ENCODE assay signal across 10 cellular contexts in the genomic region with DNA sequence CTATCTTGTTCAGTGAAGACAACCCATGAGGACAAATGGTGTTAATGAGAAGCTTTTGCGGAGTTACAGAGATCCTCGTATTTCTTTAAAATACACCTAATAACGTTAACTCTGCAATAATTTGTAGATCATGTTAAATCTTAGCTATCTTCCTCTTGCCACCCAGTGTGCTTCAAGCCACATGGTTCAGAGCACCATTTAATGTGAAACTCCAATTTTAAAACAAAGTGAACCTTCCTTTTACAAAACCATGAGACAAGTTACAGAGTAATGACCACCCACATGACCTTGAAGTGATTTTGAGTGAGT. TPM values are rescaled to one million over a fixed set of nuclear protein-coding genes. Genes with fewer than 3 reads are reported as not detected.
A peak's percentile ranks its signal among the peaks of the same experiment; 100 is the strongest.
DNase-seq lines count a peak whose midpoint lies in the region; ATAC-seq, FAIRE-seq and TF ChIP-seq lines count a peak whose summit lies in the region.
"Had no signal": no experiment of that assay in that cellular context is flagged by ENCODE, and none has a peak within 500 bp of the region (broad histone marks: within the 10 kb centered on the region; RNA-seq: fewer than 3 reads in every experiment).

No MANE protein-coding gene starts in this region.

- H3K4me1 Mint-ChIP-seq in CD8-positive, alpha-beta T cell (ENCODE audit: low read depth), result peaks cover 6% of the 10 kb centered on the region
- H3K4me1 Mint-ChIP-seq in CD8-positive, alpha-beta memory T cell, result peaks cover 3 to 7% (median 5%) of the 10 kb centered on the region in 3 donors

- H3F3A ChIP-seq in neural cell (ENCODE audit: insufficient read depth, low read length, poor library complexity, severe bottlenecking), result no peaks in the 10 kb centered on the region

- no peaks in the 10 kb centered on the region for H3K4me1 ChIP-seq in CD8-positive, alpha-beta T cell (ENCODE audit: insufficient read depth, low read length)
- H3K4me1 ChIP-seq in KMS-11 (ENCODE audit: low read depth, poor library complexity, severe bottlenecking) (peaks cover 10% of the 10 kb centered on the region), K562 (replicated peaks in 1 of 2; ENCODE audit: control insufficient read depth in 2 of 2, insufficient read depth in 2 of 2, low read length in 2 of 2) (peaks cover 0 to 2% of the 10 kb centered on the region in 2 experiments; a peak in 2 of 5 replicates)
- no peaks in the 10 kb centered on the region for H3K4me1 ChIP-seq in CD8-positive, alpha-beta memory T cell (ENCODE audit: insufficient read depth, low read length)

- H3K27me3 ChIP-seq in CD8-positive, alpha-beta T cell (ENCODE audit: insufficient read depth, low read length), result no peaks in the 10 kb centered on the region
- H3K27me3 ChIP-seq in KMS-11 (ENCODE audit: insufficient read depth, low read depth) (no peaks in the 10 kb centered on the region), K562 (ENCODE audit: control insufficient read depth in 2 of 2, insufficient read depth in 2 of 2, low read length in 2 of 2) (peaks cover 0 to 6% of the 10 kb centered on the region in 2 experiments; a peak in 2 of 5 replicates), neural cell (ENCODE audit: insufficient read depth, low read depth, low read length) (no peaks in the 10 kb centered on the region)
- peaks cover 4% of the 10 kb centered on the region for H3K27me3 ChIP-seq in CD8-positive, alpha-beta memory T cell (ENCODE audit: insufficient read depth, low read length, poor library complexity, severe bottlenecking)

- TF ChIP-seq EP300 in K562 (IDR thresholded peaks at IDR 0.05; ENCODE audit: low read length) (no peak), neural cell (conservative IDR thresholded peaks at IDR 0.05; ENCODE audit: poor library complexity, severe bottlenecking) (no peak)

- in situ Hi-C loops in K562 (cut with MboI), result no loop called here

- H3K9me1 ChIP-seq in K562 (ENCODE audit: control insufficient read depth, insufficient read depth, low read length), result no peaks in the 10 kb centered on the region

- FAIRE-seq in K562 (lab: Jason Lieb, UNC), result no peak

- no peaks in the 10 kb centered on the region for H3K9me2 ChIP-seq in neural cell (ENCODE audit: insufficient read depth, low read length)

- no peak for TF ChIP-seq POLR2A in K562 (conservative IDR thresholded peaks at IDR 0.05)

- TF ChIP-seq CTCF in CD8-positive, alpha-beta T cell (IDR thresholded peaks at IDR 0.05), result peak; percentile 46
- TF ChIP-seq CTCF in KMS-11 (conservative IDR thresholded peaks at IDR 0.05; ENCODE audit: low read depth, low read length) (peak; percentile 58), K562 (IDR thresholded peaks at IDR 0.05 in 2 of 3, conservative IDR thresholded peaks at IDR 0.05 in 1 of 3; ENCODE audit: insufficient read depth in 2 of 3, low read depth in 1 of 3, low read length in 3 of 3) (no peak), neural cell (IDR thresholded peaks at IDR 0.05; ENCODE audit: poor library complexity, severe bottlenecking) (no peak)

- peak overlapping the region; percentile 30 for H3K4me2 ChIP-seq in KMS-11
- H3K4me2 ChIP-seq in K562 (ENCODE audit: insufficient read depth, low read length), result peak overlapping the region; percentile 53; the same call in 1 of the 2 replicates
- no peak overlapping the region for H3K4me2 ChIP-seq in neural cell (ENCODE audit: low read length)

- peak; percentile 9 for ATAC-seq in CD8-positive, alpha-beta T cell
- ATAC-seq in K562 (peak; percentile 15), HG02678 (IDR thresholded peaks at IDR 0.05; ENCODE audit: unreplicated experiment) (no peak)

- CTCF ChIA-PET in CD8-positive, alpha-beta T cell (lab: Charles Lee), result interaction anchor here (0.7 to 6.2 kb wide), 20 partner anchors 8 to 465 kb away, joined by 3 to 45 read pairs (median 4); no protein-coding TSS in a partner anchor
- CTCF ChIA-PET in K562 (lab: Yijun Ruan, JAX; ENCODE audit: low intra/inter-chr PET ratio), result interaction anchor here (1.1 to 2.0 kb wide), 3 partner anchors 241 to 272 kb away, joined by 3 to 14 read pairs (median 4); no protein-coding TSS in a partner anchor
- CTCF ChIA-PET in CD8-positive, alpha-beta memory T cell (lab: Charles Lee), result interaction anchor here (0.6 to 1.3 kb wide), 11 partner anchors 9 to 454 kb away, joined by 3 to 11 read pairs (median 3); partner anchors contain the start of gene RCAN1

- H3K4me3 ChIP-seq in CD8-positive, alpha-beta T cell (ENCODE audit: low read depth, low read length), result no peak overlapping the region
- no peak overlapping the region for H3K4me3 ChIP-seq in KMS-11 (IDR thresholded peaks at IDR 0.05; ENCODE audit: insufficient read depth, low read depth, low read length)
- no peak overlapping the region for H3K4me3 ChIP-seq in K562
- H3K4me3 ChIP-seq in neural cell (ENCODE audit: low read length), result no peak overlapping the region
- H3K4me3 ChIP-seq in CD8-positive, alpha-beta memory T cell (ENCODE audit: low read length), result no peak overlapping the region

- H3K9me3 ChIP-seq in CD8-positive, alpha-beta T cell (ENCODE audit: low read length), result no peaks in the 10 kb centered on the region
- no peaks in the 10 kb centered on the region for H3K9me3 ChIP-seq in K562 (replicated peaks; ENCODE audit: control insufficient read depth, insufficient read depth, low read depth, low read length)
- H3K9me3 ChIP-seq in neural cell (ENCODE audit: low read length), result no peaks in the 10 kb centered on the region
- H3K9me3 ChIP-seq in CD8-positive, alpha-beta memory T cell (ENCODE audit: low read length), result no peaks in the 10 kb centered on the region

- POLR2A ChIA-PET in CD8-positive, alpha-beta T cell (lab: Charles Lee), result no interaction called here
- POLR2A ChIA-PET in K562 (lab: Yijun Ruan, JAX), result no interaction called here
- POLR2A ChIA-PET in CD8-positive, alpha-beta memory T cell (lab: Charles Lee), result no interaction called here

- no peaks in the 10 kb centered on the region for H3K9me3 Mint-ChIP-seq in CD8-positive, alpha-beta T cell
- peaks cover 0 to 4% (median 0%) of the 10 kb centered on the region in 5 donors for H3K9me3 Mint-ChIP-seq in CD8-positive, alpha-beta memory T cell
- H3K9me3 Mint-ChIP-seq: activated naive CD4-positive, alpha-beta T cell treated with anti-CD3 and anti-CD28 coated beads, Interleukin-2, amount 10 ng/mL, durations not matched to agents 7 days and 5 days had no signal

- WGBS in K562 (ENCODE audit: insufficient coverage, low coverage, missing lambda C conversion rate), result 2% methylated on average over 3 of the region's 3 CpGs

- no peak overlapping the region for H3K27ac ChIP-seq in CD8-positive, alpha-beta T cell (ENCODE audit: low read depth, low read length)
- no peak overlapping the region for H3K27ac ChIP-seq in KMS-11
- H3K27ac ChIP-seq in K562 (ENCODE audit: extremely low read depth, low read depth, low read length), result no peak overlapping the region
- H3K27ac ChIP-seq in neural cell (ENCODE audit: low read length), result no peak overlapping the region
- H3K27ac ChIP-seq in CD8-positive, alpha-beta memory T cell (ENCODE audit: low read depth, low read length), result no peak overlapping the region

- no peak overlapping the region for H3K4me3 Mint-ChIP-seq in CD8-positive, alpha-beta T cell
- H3K4me3 Mint-ChIP-seq in CD8-positive, alpha-beta memory T cell, result no peak overlapping the region
- H3K4me3 Mint-ChIP-seq: activated naive CD4-positive, alpha-beta T cell treated with anti-CD3 and anti-CD28 coated beads, Interleukin-2, amount 10 ng/mL, durations not matched to agents 7 days and 5 days had no signal

- H3K36me3 Mint-ChIP-seq in CD8-positive, alpha-beta T cell, result no peaks in the 10 kb centered on the region
- H3K36me3 Mint-ChIP-seq in CD8-positive, alpha-beta memory T cell, result no peaks in the 10 kb centered on the region
- H3K36me3 Mint-ChIP-seq: activated naive CD4-positive, alpha-beta T cell treated with anti-CD3 and anti-CD28 coated beads, Interleukin-2, amount 10 ng/mL, durations not matched to agents 7 days and 5 days had no signal

- no peaks in the 10 kb centered on the region for H3K79me2 ChIP-seq in KMS-11 (ENCODE audit: insufficient read depth, low read depth)
- no peaks in the 10 kb centered on the region for H3K79me2 ChIP-seq in K562 (ENCODE audit: control insufficient read depth, insufficient read depth, low read length)
- H3K79me2 ChIP-seq in neural cell (replicated peaks; ENCODE audit: insufficient read depth, low read length), result no peaks in the 10 kb centered on the region

- H4K20me1 ChIP-seq in KMS-11 (ENCODE audit: insufficient read depth) (no peaks in the 10 kb centered on the region), K562 (replicated peaks; ENCODE audit: control insufficient read depth, insufficient read depth, low read length) (no peaks in the 10 kb centered on the region), neural cell (ENCODE audit: insufficient read depth) (no peaks in the 10 kb centered on the region)

- DNase-seq in CD8-positive, alpha-beta T cell, result no peak
- DNase-seq in K562 (ENCODE audit: extremely low read depth in 1 of 4, low spot score in 3 of 4) (no peak), NOMO-1 (lab: John Stamatoyannopoulos, UW; ENCODE audit: unreplicated experiment in 2 of 2) (no peak), OCI-M1 (lab: John Stamatoyannopoulos, UW) (no peak)
- no peak for DNase-seq in CD8-positive, alpha-beta memory T cell

- H3K36me3 ChIP-seq in CD8-positive, alpha-beta T cell (ENCODE audit: insufficient read depth, low read length), result no peaks in the 10 kb centered on the region
- no peaks in the 10 kb centered on the region for H3K36me3 ChIP-seq in KMS-11 (ENCODE audit: insufficient read depth)
- H3K36me3 ChIP-seq in K562 (ENCODE audit: control insufficient read depth, insufficient read depth, low read length), result no peaks in the 10 kb centered on the region
- no peaks in the 10 kb centered on the region for H3K36me3 ChIP-seq in neural cell (ENCODE audit: insufficient read depth, low read length)
- no peaks in the 10 kb centered on the region for H3K36me3 ChIP-seq in CD8-positive, alpha-beta memory T cell (ENCODE audit: insufficient read depth, low read length)

- H3K27me3 Mint-ChIP-seq in CD8-positive, alpha-beta T cell (ENCODE audit: low read depth), result peaks cover 4% of the 10 kb centered on the region
- H3K27me3 Mint-ChIP-seq in CD8-positive, alpha-beta memory T cell, result peaks cover 12 to 26% of the 10 kb centered on the region in 2 donors

- H2AFZ ChIP-seq in KMS-11 (ENCODE audit: low read depth) (peak overlapping the region; percentile 80), K562 (ENCODE audit: low read depth, low read length) (peak overlapping the region; percentile 76), neural cell (ENCODE audit: low read depth, low read length) (no peak overlapping the region)

- H3K9ac ChIP-seq in KMS-11 (no peak overlapping the region), K562 (ENCODE audit: insufficient read depth in 1 of 2, low read depth in 2 of 2, low read length in 2 of 2) (no peak overlapping the region), neural cell (ENCODE audit: low read length) (no peak overlapping the region)

- BruUV-seq in K562 (replicated peaks; lab: Mats Ljungman, UMichigan), result no TSS peak

- TF ChIP-seq RAD21 in K562 (CRISPR knock-in tag; conservative IDR thresholded peaks at IDR 0.05 in 1 of 2, IDR thresholded peaks at IDR 0.05 in 1 of 2) (no peak), neural cell (conservative IDR thresholded peaks at IDR 0.05) (no peak)

- H3K27ac Mint-ChIP-seq in CD8-positive, alpha-beta T cell, result no peak overlapping the region
- H3K27ac Mint-ChIP-seq in CD8-positive, alpha-beta memory T cell, result no peak overlapping the region
- H3K27ac Mint-ChIP-seq: activated naive CD4-positive, alpha-beta T cell treated with anti-CD3 and anti-CD28 coated beads, Interleukin-2, amount 10 ng/mL, durations not matched to agents 7 days and 5 days had no signal

- intact Hi-C loops in CD8-positive, alpha-beta T cell (cut with DNase I, micrococcal nuclease), result loop anchor here (1.0 kb wide), 1 partner anchor 268 kb away; no protein-coding TSS in a partner anchor
- intact Hi-C loops in K562 (cut with micrococcal nuclease), result loop anchor here (1.0 kb wide), 1 partner anchor 268 kb away; no protein-coding TSS in a partner anchor

RNA-seq across cellular contexts. Expression of gene KCNE2, which starts 1.7 kb away (rescaled TPM):
- not detected for total RNA-seq in CD8-positive, alpha-beta T cell
- total RNA-seq in K562 (2011; cell fraction: chromatin; rRNA removed; ENCODE audit: low replicate concordance), result not detected in 2 replicates
- total RNA-seq in K562 (2011; cell fraction: nucleolus; rRNA removed), result not detected in 2 replicates
- total RNA-seq in K562 (2011; cell fraction: nucleoplasm; rRNA removed), result not detected in 2 replicates
- not detected in 2 replicates for total RNA-seq in K562 (2014; rRNA removed)
- total RNA-seq in K562 (2014; rRNA removed; fragmentation: Illumina TruSeq; extraction: Trizol), result not detected in 2 replicates
- total RNA-seq in K562 (2015; rRNA removed; fragmentation: Illumina TruSeq; extraction: Trizol), result not detected in 2 replicates
- total RNA-seq in K562 (2021), result not detected in 2 replicates
- polyA plus RNA-seq in K562 (2011; rRNA removed), result not detected in 2 replicates
- polyA plus RNA-seq in K562 (2011; cell fraction: cytosol; rRNA removed), result not detected in 2 replicates
- polyA plus RNA-seq in K562 (2011; cell fraction: nucleus; rRNA removed), result not detected in 2 replicates
- polyA plus RNA-seq in K562 (2012), result not detected in 2 replicates
- polyA plus RNA-seq in K562 (2014; fragmentation: Illumina TruSeq; extraction: Trizol), result not detected in 2 replicates
- polyA plus RNA-seq in K562 (2014; fragmentation: Nextera tagmentation; extraction: Ambion mirVana), result not detected
- not detected in 2 replicates for polyA plus RNA-seq in K562 (2014; rRNA removed)
- not detected in 2 replicates for polyA minus RNA-seq in K562 (2011; rRNA and poly(A)+ RNA removed)
- not detected in 2 replicates for polyA minus RNA-seq in K562 (2011; cell fraction: cytosol; rRNA and poly(A)+ RNA removed)
- polyA minus RNA-seq in K562 (2011; cell fraction: nucleus; rRNA and poly(A)+ RNA removed), result not detected in 2 replicates
- polyA plus RNA-seq in neural cell, result 0.25 and 0.30 TPM in 2 replicates
- not detected in 2 replicates for polyA minus RNA-seq in neural cell
- total RNA-seq in CD8-positive, alpha-beta memory T cell, result not detected
- polyA plus RNA-seq in CD8-positive, alpha-beta memory T cell, result not detected
- total RNA-seq: mesenteric fat pad had no signal

RNA-seq across cellular contexts. Expression of gene SMIM11, which starts 13.2 kb away (rescaled TPM):
- total RNA-seq in CD8-positive, alpha-beta T cell, result 1 to 10 TPM; 1.7 to 2.9 TPM
- 18.4 and 18.7 TPM in 2 replicates for total RNA-seq in K562 (2011; cell fraction: chromatin; rRNA removed; ENCODE audit: low replicate concordance)
- 4.7 and 11.2 TPM in 2 replicates for total RNA-seq in K562 (2011; cell fraction: nucleolus; rRNA removed)
- total RNA-seq in K562 (2011; cell fraction: nucleoplasm; rRNA removed), result 18.9 and 26.6 TPM in 2 replicates
- total RNA-seq in K562 (2014; rRNA removed) (11.9 and 39.6 TPM in 2 replicates), K562 (2014; rRNA removed; fragmentation: Illumina TruSeq; extraction: Trizol) (17.7 and 28.5 TPM in 2 replicates), K562 (2015; rRNA removed; fragmentation: Illumina TruSeq; extraction: Trizol) (12.2 and 14.1 TPM in 2 replicates), K562 (2021) (3.9 and 29.5 TPM in 2 replicates)
- polyA plus RNA-seq in K562 (2011; rRNA removed) (6.1 and 9.2 TPM in 2 replicates), K562 (2014; fragmentation: Illumina TruSeq; extraction: Trizol) (39.8 and 42.6 TPM in 2 replicates), K562 (2014; fragmentation: Nextera tagmentation; extraction: Ambion mirVana) (100 to 1,000 TPM in 1 of 2 experiments, 10 to 100 TPM in 1; 86.3 to 113 TPM), K562 (2014; rRNA removed) (25.5 and 50.4 TPM in 2 replicates), neural cell (43.2 and 100 TPM in 2 replicates)
- polyA plus RNA-seq in K562 (2011; cell fraction: cytosol; rRNA removed), result 7.9 and 11.5 TPM in 2 replicates
- polyA plus RNA-seq in K562 (2011; cell fraction: nucleus; rRNA removed), result 11.4 and 14.1 TPM in 2 replicates
- 0.83 and 9.8 TPM in 2 replicates for polyA plus RNA-seq in K562 (2012)
- 7.9 and 21.9 TPM in 2 replicates for polyA minus RNA-seq in K562 (2011; rRNA and poly(A)+ RNA removed)
- 1.1 and 3.3 TPM in 2 replicates for polyA minus RNA-seq in K562 (2011; cell fraction: cytosol; rRNA and poly(A)+ RNA removed)
- polyA minus RNA-seq in K562 (2011; cell fraction: nucleus; rRNA and poly(A)+ RNA removed), result 5.9 and 11.8 TPM in 2 replicates
- 15.1 and 42.0 TPM in 2 replicates for polyA minus RNA-seq in neural cell
- total RNA-seq in CD8-positive, alpha-beta memory T cell, result 10 to 100 TPM in 1 of 2 experiments, 1 to 10 TPM in 1; 9.2 to 20.0 TPM
- 3.4 TPM for polyA plus RNA-seq in CD8-positive, alpha-beta memory T cell

Comparison
In these comparisons a context has a peak if more than half of its experiments do, and no peak if none do; other contexts are left out.
1. CTCF ChIP-seq: peak in CD8-positive, alpha-beta T cell (single experiment) and KMS-11 (single experiment); none in K562 (0 of 3) and neural cell (single experiment).